ENCODE assay signal across 8 cellular contexts in genomic region chr7:131329176-131329570, GRCh38. TPM values are rescaled to one million over a fixed set of nuclear protein-coding genes. Genes with fewer than 3 reads are reported as not detected.
A peak's percentile ranks its signal among the peaks of the same experiment; 100 is the strongest.
DNase-seq lines count a peak whose midpoint lies in the region; ATAC-seq and TF ChIP-seq lines count a peak whose summit lies in the region.

No MANE protein-coding gene starts in this region.

- H3K4me2 ChIP-seq in smooth muscle cell: peak overlapping the region; percentile 95

- no peaks in the 10 kb centered on the region for H3F3A ChIP-seq in smooth muscle cell (ENCODE audit: low read depth)

- H3K27me3 Mint-ChIP-seq in glutamatergic neuron (ENCODE audit: unreplicated experiment): peaks cover 6% of the 10 kb centered on the region

- H3K9ac ChIP-seq in smooth muscle cell (ENCODE audit: low read depth): peak overlapping the region; percentile 99

- H3K4me1 ChIP-seq in HAP-1 (peaks cover 11% of the 10 kb centered on the region), smooth muscle cell (ENCODE audit: low read depth) (peaks cover 23% of the 10 kb centered on the region)

- no peak overlapping the region for H3K27ac Mint-ChIP-seq in glutamatergic neuron (ENCODE audit: unreplicated experiment)

- H3K4me1 Mint-ChIP-seq in glutamatergic neuron (ENCODE audit: low read depth, unreplicated experiment): peaks cover 12% of the 10 kb centered on the region

- H3K4me3 Mint-ChIP-seq in glutamatergic neuron (ENCODE audit: unreplicated experiment): peak overlapping the region; percentile 96

- no peaks in the 10 kb centered on the region for H3K9me3 ChIP-seq in HAP-1
- H3K9me3 ChIP-seq in smooth muscle cell (replicated peaks; ENCODE audit: low read depth): no peaks in the 10 kb centered on the region

- peaks cover 63% of the 10 kb centered on the region for H3K79me2 ChIP-seq in smooth muscle cell (ENCODE audit: low read depth)

- in situ Hi-C loops in HAP-1 (cut with MboI; ENCODE audit: low sequenced_read_pairs): no loop called here

- H3K4me3 ChIP-seq in HAP-1: peak overlapping the region; percentile 95
- peak overlapping the region; percentile 95 for H3K4me3 ChIP-seq in WI38 (ENCODE audit: low read depth, low read length)
- peak overlapping the region; percentile 94 for H3K4me3 ChIP-seq in smooth muscle cell

- H3K27me3 ChIP-seq in HAP-1 (ENCODE audit: low read depth) (no peaks in the 10 kb centered on the region), smooth muscle cell (ENCODE audit: low read depth) (no peaks in the 10 kb centered on the region)

- H3K36me3 ChIP-seq in HAP-1 (replicated peaks): peaks cover 4% of the 10 kb centered on the region
- H3K36me3 ChIP-seq in smooth muscle cell (ENCODE audit: low read depth): no peaks in the 10 kb centered on the region

- no peaks in the 10 kb centered on the region for H3K36me3 Mint-ChIP-seq in glutamatergic neuron (ENCODE audit: unreplicated experiment)

- TF ChIP-seq CTCF in WI38 (IDR thresholded peaks at IDR 0.05; ENCODE audit: low read depth, low read length) (no peak), glutamatergic neuron (IDR thresholded peaks at IDR 0.05; ENCODE audit: partially characterized antibody, unreplicated experiment) (no peak), smooth muscle cell (IDR thresholded peaks at IDR 0.05; ENCODE audit: borderline replicate concordance, insufficient read depth, poor library complexity, severe bottlenecking) (no peak)

- ATAC-seq in HG03175 (IDR thresholded peaks at IDR 0.05; ENCODE audit: unreplicated experiment): no peak
- no peak for ATAC-seq in GM19351 (IDR thresholded peaks at IDR 0.05; ENCODE audit: unreplicated experiment)

- H2AFZ ChIP-seq in smooth muscle cell (ENCODE audit: low read depth): no peak overlapping the region

- H3K9me3 Mint-ChIP-seq in glutamatergic neuron (ENCODE audit: unreplicated experiment): peaks cover 3% of the 10 kb centered on the region

- peak overlapping the region; percentile 98 for H3K27ac ChIP-seq in smooth muscle cell (ENCODE audit: low read depth)

- WGBS in smooth muscle cell (ENCODE audit: low lambda C conversion rate): 90% methylated on average over 1 of the region's 1 CpG

- H4K20me1 ChIP-seq in smooth muscle cell (ENCODE audit: low read depth): peaks cover 53% of the 10 kb centered on the region

- DNase-seq in HAP-1 (ENCODE audit: low spot score in 2 of 2) (peak in 1 of 2 experiments; percentile 3), glutamatergic neuron (no peak), smooth muscle cell (lab: John Stamatoyannopoulos, UW; ENCODE audit: unreplicated experiment) (no peak), cortex of kidney (lab: John Stamatoyannopoulos, UW) (no peak)
- no peak for DNase-seq in activated effector memory CD4-positive, alpha-beta T cell treated with Interleukin-2 at 50 U/mL for 16 hours

RNA-seq across cellular contexts. Expression of gene MKLN1, which starts 1.5 kb away (rescaled TPM):
- 36.7 TPM for total RNA-seq in glutamatergic neuron (ENCODE audit: unreplicated experiment)
- total RNA-seq in smooth muscle cell: 45.3 and 55.5 TPM in 2 replicates
- polyA plus RNA-seq in smooth muscle cell: 26.3 and 26.8 TPM in 2 replicates
